In genomic region chr3:165206454-165207266, GRCh38 we compare ENCODE assay signal across 8 cellular contexts. TPM values are rescaled to one million over a fixed set of nuclear protein-coding genes. Genes with fewer than 3 reads are reported as not detected.
DNase-seq lines count a peak whose midpoint lies in the region; ATAC-seq, FAIRE-seq and TF ChIP-seq lines count a peak whose summit lies in the region.

No MANE protein-coding gene starts in this region.

- no peaks in the 10 kb centered on the region for H3K4me1 Mint-ChIP-seq in activated T-helper 17 cell treated with anti-CD3 and anti-CD28 coated beads, Interleukin-2, amount 50 U/mL, for 72 hours

- peaks cover 0 to 7% (median 0%) of the 10 kb centered on the region in 4 donors for H3K27me3 ChIP-seq in pancreas

- peak overlapping the region; percentile 56 for H3K4me3 Mint-ChIP-seq in activated T-helper 17 cell treated with anti-CD3 and anti-CD28 coated beads, Interleukin-2, amount 50 U/mL, for 72 hours

- 15 to 16% methylated on average over 26 of the region's 26 CpGs for WGBS in pancreas, 2 donors

- intact Hi-C loops in pancreas (cut with DNase I): no loop called here

- peak; percentile 90 for DNase-seq in ELR (ENCODE audit: low read depth)
- DNase-seq in NCI-H748 (lab: John Stamatoyannopoulos, UW; ENCODE audit: unreplicated experiment): peak; percentile 85
- DNase-seq in glomerular visceral epithelial cell (ENCODE audit: extremely low spot score): peak; percentile 82
- peak; percentile 59 to 90 (median 78) for DNase-seq in pancreas
- DNase-seq in NK-92 (lab: John Stamatoyannopoulos, UW; ENCODE audit: unreplicated experiment): no peak

- no peaks in the 10 kb centered on the region for H3K4me1 ChIP-seq in pancreas

- H3K36me3 ChIP-seq in pancreas: no peaks in the 10 kb centered on the region

- peaks cover 4% of the 10 kb centered on the region for H3K27me3 Mint-ChIP-seq in activated T-helper 17 cell treated with anti-CD3 and anti-CD28 coated beads, Interleukin-2, amount 50 U/mL, for 72 hours

- H3K9me3 Mint-ChIP-seq in activated T-helper 17 cell treated with anti-CD3 and anti-CD28 coated beads, Interleukin-2, amount 50 U/mL, for 72 hours: no peaks in the 10 kb centered on the region

- H3K27ac Mint-ChIP-seq in activated T-helper 17 cell treated with anti-CD3 and anti-CD28 coated beads, Interleukin-2, amount 50 U/mL, for 72 hours: no peak overlapping the region

- H3K36me3 Mint-ChIP-seq in activated T-helper 17 cell treated with anti-CD3 and anti-CD28 coated beads, Interleukin-2, amount 50 U/mL, for 72 hours (ENCODE audit: low read depth): no peaks in the 10 kb centered on the region

- no peaks in the 10 kb centered on the region for H3K9me3 ChIP-seq in pancreas

- peak overlapping the region in 2 of 4 donors; percentile 19 to 35 for H3K4me3 ChIP-seq in pancreas

- peak; percentile 59 for FAIRE-seq in pancreas (lab: Jason Lieb, UNC)

- peak; percentile 52 to 81 (median 64) for TF ChIP-seq CTCF in pancreas (IDR thresholded peaks at IDR 0.05)

- H3K27ac ChIP-seq in pancreas: no peak overlapping the region

- ATAC-seq in GM21390 (IDR thresholded peaks at IDR 0.05; ENCODE audit: unreplicated experiment) (peak; percentile 98), HG03575 (IDR thresholded peaks at IDR 0.05; ENCODE audit: extremely low read depth, insufficient number of reproducible peaks, low FRiP score, unreplicated experiment) (peak; percentile 96), pancreas (peak; percentile 90 to 99 (median 98))
- ATAC-seq in activated T-helper 17 cell treated with anti-CD3 and anti-CD28 coated beads, Interleukin-2, amount 50 U/mL, for 72 hours (replicated peaks): peak; percentile 64

RNA-seq across cellular contexts. Expression of gene SLITRK3, which starts 10.5 kb away (rescaled TPM):
- not detected for total RNA-seq in activated T-helper 17 cell treated with anti-CD3 and anti-CD28 coated beads, Interleukin-2, amount 50 U/mL, for 72 hours
- under 1 TPM in 3 of 6 donors, not detected in 3; 0.03 to 0.12 (median 0.03) TPM for total RNA-seq in pancreas
- polyA plus RNA-seq in pancreas: under 1 TPM in 1 of 2 donors, not detected in 1; 0.02 TPM
